ENCODE assay signal across 15 cellular contexts in genomic region chr11:9858218-9858617, GRCh38.
DNase-seq lines count a peak whose midpoint lies in the region; ATAC-seq and TF ChIP-seq lines count a peak whose summit lies in the region.
"Had no signal": no experiment of that assay in that cellular context is flagged by ENCODE, and none has a peak within 500 bp of the region (broad histone marks: within the 10 kb centered on the region; RNA-seq: fewer than 3 reads in every experiment).

No MANE protein-coding gene starts in this region.

- no peaks in the 10 kb centered on the region for H3K27me3 ChIP-seq in BLaER1
- no peaks in the 10 kb centered on the region for H3K27me3 ChIP-seq in foreskin keratinocyte
- no peaks in the 10 kb centered on the region for H3K27me3 ChIP-seq in MG63
- H3K27me3 ChIP-seq: heart left ventricle had no signal

- intact Hi-C loops in activated B cell treated with CpG ODN at 0.5 μM for 24 hours (cut with micrococcal nuclease): no loop called here

- H3K36me3 Mint-ChIP-seq in activated B cell treated with CpG ODN at 0.5 μM for 24 hours (ENCODE audit: low read depth) (no peaks in the 10 kb centered on the region), memory B cell (no peaks in the 10 kb centered on the region)

- H3K27ac Mint-ChIP-seq in activated B cell treated with CpG ODN at 0.5 μM for 24 hours: peak overlapping the region; percentile 75
- H3K27ac Mint-ChIP-seq in memory B cell: peak overlapping the region; percentile 72

- H3K9ac ChIP-seq in BLaER1: peak overlapping the region; percentile 31; the same call in 1 of the 2 replicates

- H3K4me3 ChIP-seq in BLaER1 (no peak overlapping the region), MG63 (no peak overlapping the region)
- H3K4me3 ChIP-seq: heart left ventricle had no signal

- POLR2A ChIA-PET in activated B cell treated with CpG ODN at 0.5 μM for 24 hours (lab: Charles Lee): interaction anchor here (3.3 kb wide), 1 partner anchor 99 kb away, joined by 10 read pairs; no protein-coding TSS in a partner anchor

- no peak for ATAC-seq in activated B cell treated with CpG ODN at 0.5 μM for 24 hours (ENCODE audit: low read depth)
- ATAC-seq in memory B cell (ENCODE audit: low read depth): no peak
- ATAC-seq in foreskin keratinocyte: no peak
- no peak for ATAC-seq in HG02884 (IDR thresholded peaks at IDR 0.05; ENCODE audit: unreplicated experiment)
- ATAC-seq: heart left ventricle had no signal

- H3K4me1 Mint-ChIP-seq in activated B cell treated with CpG ODN at 0.5 μM for 24 hours: peaks cover 43% of the 10 kb centered on the region
- H3K4me1 Mint-ChIP-seq in memory B cell: peaks cover 21% of the 10 kb centered on the region

- H3K4me1 ChIP-seq in BLaER1: peaks cover 92% of the 10 kb centered on the region
- no peaks in the 10 kb centered on the region for H3K4me1 ChIP-seq in foreskin keratinocyte

- CTCF ChIA-PET in activated B cell treated with CpG ODN at 0.5 μM for 24 hours (lab: Charles Lee): interaction anchor here (0.6 to 1.4 kb wide), 3 partner anchors 99 to 449 kb away, joined by 3 to 6 read pairs (median 3); no protein-coding TSS in a partner anchor

- H4K20me1 ChIP-seq in BLaER1: no peaks in the 10 kb centered on the region

- H3K27ac ChIP-seq in BLaER1: peak overlapping the region; percentile 87
- H3K27ac ChIP-seq in foreskin keratinocyte: no peak overlapping the region
- H3K27ac ChIP-seq: heart left ventricle had no signal

- H3K4me2 ChIP-seq in BLaER1: peak overlapping the region; percentile 79

- no peak for TF ChIP-seq CTCF in activated B cell treated with CpG ODN at 0.5 μM for 24 hours (IDR thresholded peaks at IDR 0.05)
- no peak for TF ChIP-seq CTCF in foreskin keratinocyte (conservative IDR thresholded peaks at IDR 0.05)

- H3K36me3 ChIP-seq in BLaER1 (no peaks in the 10 kb centered on the region), MG63 (peaks cover 34% of the 10 kb centered on the region)

- DNase-seq in HCEC 1CT (peak; percentile 20), activated B cell treated with CpG ODN at 0.5 μM for 24 hours (no peak), memory B cell (ENCODE audit: low spot score in 2 of 2) (no peak), foreskin keratinocyte (no peak), MG63 (no peak), amygdala (lab: John Stamatoyannopoulos, UW) (no peak)
- DNase-seq: activated CD4-positive, alpha-beta T cell treated with anti-CD3 and anti-CD28 coated beads for 1 hour; heart left ventricle; Kasumi-1; kidney glomerular epithelial cell; NCI-H2029 treated with DMSO at 0.1 percent for 48 hours; stimulated activated CD4-positive, alpha-beta T cell treated with anti-CD3 and anti-CD28 coated beads, Interleukin-4, amount 100 ng/mL, for 24 hours; stimulated activated naive CD4-positive, alpha-beta T cell had no signal

- H3K9me3 Mint-ChIP-seq in activated B cell treated with CpG ODN at 0.5 μM for 24 hours (no peaks in the 10 kb centered on the region), memory B cell (no peaks in the 10 kb centered on the region)

- H3K4me3 Mint-ChIP-seq in activated B cell treated with CpG ODN at 0.5 μM for 24 hours: no peak overlapping the region
- no peak overlapping the region for H3K4me3 Mint-ChIP-seq in memory B cell

- H3K27me3 Mint-ChIP-seq in activated B cell treated with CpG ODN at 0.5 μM for 24 hours (no peaks in the 10 kb centered on the region), memory B cell (no peaks in the 10 kb centered on the region)

- H3K9me3 ChIP-seq in BLaER1: no peaks in the 10 kb centered on the region
- H3K9me3 ChIP-seq in MG63: no peaks in the 10 kb centered on the region
- H3K9me3 ChIP-seq: heart left ventricle had no signal
